In the genomic region with DNA sequence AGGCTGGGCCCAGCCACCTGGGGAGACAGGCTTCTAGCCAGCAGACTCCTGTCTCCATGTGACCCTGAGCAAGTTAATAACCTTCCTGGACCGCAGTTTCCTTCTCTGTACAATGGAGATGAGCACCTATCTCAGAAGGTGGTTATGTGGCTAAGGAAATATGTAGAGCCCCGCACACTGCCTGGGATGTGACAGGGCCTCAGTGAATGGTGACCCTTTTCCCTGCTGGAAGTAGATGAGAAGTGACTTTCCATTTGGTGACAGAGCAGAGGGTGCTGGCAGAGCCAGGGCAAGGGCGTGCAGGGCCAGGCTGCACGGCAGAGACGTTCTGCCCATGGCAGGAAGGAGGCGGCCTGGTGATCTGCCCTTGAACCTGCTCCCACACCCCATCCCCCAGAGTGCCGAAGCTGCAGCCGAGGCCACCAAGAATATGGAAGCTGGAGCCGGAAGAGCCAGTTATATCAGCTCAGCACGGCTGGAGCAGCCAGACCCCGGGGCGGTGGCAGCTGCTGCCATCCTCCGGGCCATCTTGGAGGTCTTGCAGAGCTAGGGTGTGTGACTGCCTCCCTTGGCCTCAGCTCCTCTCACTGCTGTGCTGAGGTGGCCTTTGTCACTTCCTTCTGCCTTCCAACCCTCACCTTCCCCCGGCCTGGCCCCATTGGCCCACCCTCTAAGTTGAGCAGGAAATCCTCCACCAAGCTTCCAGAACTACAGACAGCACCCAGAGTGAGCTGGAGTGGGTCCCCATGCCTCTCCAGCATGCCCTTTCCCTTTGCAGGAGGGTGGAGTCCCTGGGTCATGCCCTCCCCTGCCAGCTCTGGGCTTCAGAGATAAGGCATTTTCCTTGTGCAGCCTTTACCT, we compare ENCODE assay signal across 13 cellular contexts. TPM values are rescaled to one million over a fixed set of nuclear protein-coding genes. Genes with fewer than 3 reads are reported as not detected.
DNase-seq lines count a peak whose midpoint lies in the region; ATAC-seq and TF ChIP-seq lines count a peak whose summit lies in the region.
"Had no signal": no experiment of that assay in that cellular context is flagged by ENCODE, and none has a peak within 500 bp of the region (broad histone marks: within the 10 kb centered on the region; RNA-seq: fewer than 3 reads in every experiment).

No MANE protein-coding gene starts in this region.

- intact Hi-C loops in HCT116 (cut with micrococcal nuclease), result no loop called here

- H3K36me3 Mint-ChIP-seq in activated T-helper 17 cell treated with anti-CD3 and anti-CD28 coated beads, Interleukin-2, amount 50 U/mL, for 72 hours (ENCODE audit: low read depth), result peaks cover 20% of the 10 kb centered on the region
- H3K36me3 Mint-ChIP-seq in nephron progenitor cell (ENCODE audit: low read depth), result peaks cover 9% of the 10 kb centered on the region

- POLR2A ChIA-PET in HCT116 (lab: Charles Lee), result no interaction called here

- no peaks in the 10 kb centered on the region for H3K27me3 ChIP-seq in HCT116 (ENCODE audit: insufficient read depth, low read length)
- H3K27me3 ChIP-seq: body of pancreas, left lung had no signal

- no peak overlapping the region for H3K27ac ChIP-seq in HCT116 (ENCODE audit: low read depth, low read length)
- H3K27ac ChIP-seq: body of pancreas, left lung had no signal

- CTCF ChIA-PET in HCT116 (lab: Charles Lee), result interaction anchor here (0.7 kb wide), 1 partner anchor 10 kb away, joined by 3 read pairs; no protein-coding TSS in a partner anchor

- BruUV-seq in HCT116 (replicated peaks; lab: Mats Ljungman, UMichigan), result TSS peak; percentile 33

- no peaks in the 10 kb centered on the region for H3K4me1 Mint-ChIP-seq in activated T-helper 17 cell treated with anti-CD3 and anti-CD28 coated beads, Interleukin-2, amount 50 U/mL, for 72 hours
- H3K4me1 Mint-ChIP-seq in nephron progenitor cell, result no peaks in the 10 kb centered on the region

- RAD21 ChIA-PET in HCT116 (lab: Charles Lee; ENCODE audit: low non-redundant PET in 1 of 2, low total read pairs in 2 of 2, uncharacterized antibody in 2 of 2, unreplicated experiment in 2 of 2), result no interaction called here

- H4K20me1 ChIP-seq in HCT116 (ENCODE audit: insufficient read depth), result no peaks in the 10 kb centered on the region

- no peak overlapping the region for H3K4me3 ChIP-seq in HCT116 (replicated peaks in 1 of 2; ENCODE audit: low read depth in 1 of 2, low read length in 2 of 2)
- H3K4me3 ChIP-seq: body of pancreas, left lung had no signal

- no peaks in the 10 kb centered on the region for H3K9me3 ChIP-seq in HCT116 (ENCODE audit: control insufficient read depth in 1 of 2, insufficient read depth in 1 of 2, low read depth in 1 of 2, low read length in 2 of 2)
- H3K9me3 ChIP-seq: body of pancreas, left lung had no signal

- H3K4me1 ChIP-seq in HCT116 (ENCODE audit: control insufficient read depth in 1 of 2, insufficient read depth in 2 of 2, low read length in 2 of 2), result no peaks in the 10 kb centered on the region
- H3K4me1 ChIP-seq: body of pancreas had no signal

- no peaks in the 10 kb centered on the region for H3K27me3 Mint-ChIP-seq in activated T-helper 17 cell treated with anti-CD3 and anti-CD28 coated beads, Interleukin-2, amount 50 U/mL, for 72 hours
- no peaks in the 10 kb centered on the region for H3K27me3 Mint-ChIP-seq in nephron progenitor cell (ENCODE audit: low read depth, poor library complexity)

- TF ChIP-seq CTCF in HCT116 (IDR thresholded peaks at IDR 0.05 in 2 of 3, conservative IDR thresholded peaks at IDR 0.05 in 1 of 3; ENCODE audit: borderline replicate concordance in 1 of 3, insufficient read depth in 1 of 3, low read depth in 2 of 3, low read length in 2 of 3) (no peak), nephron progenitor cell (IDR thresholded peaks at IDR 0.05) (no peak)

- DNase-seq in HCT116 (ENCODE audit: low read depth, low spot score), result no peak
- no peak for DNase-seq in nephron progenitor cell
- no peak for DNase-seq in NCI-H1092 treated with DMSO at 0.1 percent for 48 hours (lab: John Stamatoyannopoulos, UW)
- no peak for DNase-seq in NCI-H82 treated with DMSO at 0.1 percent for 48 hours (lab: John Stamatoyannopoulos, UW; ENCODE audit: unreplicated experiment)
- DNase-seq: body of pancreas; head of caudate nucleus; left lung; NCI-H1048; NCI-H510A; nucleus accumbens; stimulated activated CD4-positive, alpha-beta T cell treated with anti-CD3 and anti-CD28 coated beads, Interleukin-15, amount 100 ng/mL, for 24 hours had no signal

- no peak overlapping the region for H3K4me2 ChIP-seq in HCT116 (ENCODE audit: low read length)

- no peak for TF ChIP-seq RAD21 in HCT116 (IDR thresholded peaks at IDR 0.05; ENCODE audit: low read depth)

- peak overlapping the region; percentile 25 for H3K27ac Mint-ChIP-seq in activated T-helper 17 cell treated with anti-CD3 and anti-CD28 coated beads, Interleukin-2, amount 50 U/mL, for 72 hours
- H3K27ac Mint-ChIP-seq in nephron progenitor cell, result peak overlapping the region; percentile 92

- no peak for ATAC-seq in HCT116
- ATAC-seq in activated T-helper 17 cell treated with anti-CD3 and anti-CD28 coated beads, Interleukin-2, amount 50 U/mL, for 72 hours (replicated peaks), result no peak
- ATAC-seq in GM18867 (IDR thresholded peaks at IDR 0.05; ENCODE audit: unreplicated experiment), result no peak
- ATAC-seq: body of pancreas, left lung had no signal

- H3K36me3 ChIP-seq in HCT116 (ENCODE audit: control insufficient read depth in 1 of 2, insufficient read depth in 2 of 2, low read length in 2 of 2), result peaks cover 12 to 14% of the 10 kb centered on the region in 2 experiments; a peak in 2 of 4 replicates

- no peak overlapping the region for H3K4me3 Mint-ChIP-seq in activated T-helper 17 cell treated with anti-CD3 and anti-CD28 coated beads, Interleukin-2, amount 50 U/mL, for 72 hours
- no peak overlapping the region for H3K4me3 Mint-ChIP-seq in nephron progenitor cell

- no peak overlapping the region for H2AFZ ChIP-seq in HCT116 (ENCODE audit: low read depth, low read length, poor library complexity, severe bottlenecking)

- no peaks in the 10 kb centered on the region for H3K9me2 ChIP-seq in HCT116 (ENCODE audit: insufficient read depth)

- H3K9me3 Mint-ChIP-seq in activated T-helper 17 cell treated with anti-CD3 and anti-CD28 coated beads, Interleukin-2, amount 50 U/mL, for 72 hours, result no peaks in the 10 kb centered on the region
- no peaks in the 10 kb centered on the region for H3K9me3 Mint-ChIP-seq in nephron progenitor cell

- H3K79me2 ChIP-seq in HCT116 (ENCODE audit: insufficient read depth, low read length), result no peaks in the 10 kb centered on the region

- no peak overlapping the region for H3K9ac ChIP-seq in HCT116 (ENCODE audit: low read length)

- no peak for TF ChIP-seq POLR2A in HCT116 (IDR thresholded peaks at IDR 0.05; ENCODE audit: borderline replicate concordance, extremely low read depth, insufficient read depth, insufficient read length)

TF ChIP-seq in HCT116, 20 proteins besides CTCF, POLR2A, EP300 and RAD21 (continues in another document):
- TF ChIP-seq JUND (IDR thresholded peaks at IDR 0.05), result no peak
- no peak for TF ChIP-seq EZH2 (IDR thresholded peaks at IDR 0.05)
- no peak for TF ChIP-seq EZH2phosphoT487 (IDR thresholded peaks at IDR 0.05; ENCODE audit: borderline replicate concordance)
- no peak for TF ChIP-seq YY1 (IDR thresholded peaks at IDR 0.05; ENCODE audit: extremely low read depth, insufficient replicate concordance, low read depth, low read length)
- TF ChIP-seq, protein P1, sequence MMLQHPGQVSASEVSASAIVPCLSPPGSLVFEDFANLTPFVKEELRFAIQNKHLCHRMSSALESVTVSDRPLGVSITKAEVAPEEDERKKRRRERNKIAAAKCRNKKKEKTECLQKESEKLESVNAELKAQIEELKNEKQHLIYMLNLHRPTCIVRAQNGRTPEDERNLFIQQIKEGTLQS (IDR thresholded peaks at IDR 0.05), result no peak
- TF ChIP-seq MAX (IDR thresholded peaks at IDR 0.05), result no peak
- TF ChIP-seq FOSL1 (IDR thresholded peaks at IDR 0.05; ENCODE audit: low read depth), result no peak
- no peak for TF ChIP-seq SRF (IDR thresholded peaks at IDR 0.05; ENCODE audit: low read depth)
- no peak for TF ChIP-seq POLR2AphosphoS5 (IDR thresholded peaks at IDR 0.05; ENCODE audit: low read depth, low read length)
- TF ChIP-seq EGR1 (IDR thresholded peaks at IDR 0.05; ENCODE audit: low read depth), result no peak

RNA-seq across cellular contexts. Expression of gene TKFC, which starts 13.2 kb away (rescaled TPM):
- total RNA-seq in HCT116 (2021; ENCODE audit: unreplicated experiment), result 156 TPM
- 125 and 130 TPM in 2 replicates for polyA plus RNA-seq in HCT116 (2012)
- total RNA-seq in activated T-helper 17 cell treated with anti-CD3 and anti-CD28 coated beads, Interleukin-2, amount 50 U/mL, for 72 hours, result 10 to 100 TPM; 32.6 to 32.9 TPM

RNA-seq across cellular contexts. Expression of gene DDB1, which starts 13.3 kb away (rescaled TPM):
- 269 TPM for total RNA-seq in HCT116 (2021; ENCODE audit: unreplicated experiment)
- 197 and 216 TPM in 2 replicates for polyA plus RNA-seq in HCT116 (2012)
- 100 to 1,000 TPM; 211 to 344 TPM for total RNA-seq in activated T-helper 17 cell treated with anti-CD3 and anti-CD28 coated beads, Interleukin-2, amount 50 U/mL, for 72 hours

RNA-seq across cellular contexts. Expression of gene CYB561A3, which starts 15.5 kb away (rescaled TPM):
- 34.1 TPM for total RNA-seq in HCT116 (2021; ENCODE audit: unreplicated experiment)
- polyA plus RNA-seq in HCT116 (2012), result 20.8 and 21.6 TPM in 2 replicates
- 10 to 100 TPM; 46.5 to 62.3 TPM for total RNA-seq in activated T-helper 17 cell treated with anti-CD3 and anti-CD28 coated beads, Interleukin-2, amount 50 U/mL, for 72 hours

RNA-seq across cellular contexts. Expression of gene TMEM138, which starts 16.0 kb away (rescaled TPM):
- 45.0 TPM for total RNA-seq in HCT116 (2021; ENCODE audit: unreplicated experiment)
- 25.5 and 37.8 TPM in 2 replicates for polyA plus RNA-seq in HCT116 (2012)
- 10 to 100 TPM; 30.6 to 47.9 TPM for total RNA-seq in activated T-helper 17 cell treated with anti-CD3 and anti-CD28 coated beads, Interleukin-2, amount 50 U/mL, for 72 hours

RNA-seq across cellular contexts. Expression of gene TMEM216, which starts 46.2 kb away (rescaled TPM):
- total RNA-seq in HCT116 (2021; ENCODE audit: unreplicated experiment), result 13.7 TPM
- 21.1 and 23.5 TPM in 2 replicates for polyA plus RNA-seq in HCT116 (2012)
- 10 to 100 TPM; 12.1 to 12.8 TPM for total RNA-seq in activated T-helper 17 cell treated with anti-CD3 and anti-CD28 coated beads, Interleukin-2, amount 50 U/mL, for 72 hours
